ENCODE assay signal across 25 cellular contexts in genomic region chr16:87086575-87086974, GRCh38.
DNase-seq lines count a peak whose midpoint lies in the region; ATAC-seq and TF ChIP-seq lines count a peak whose summit lies in the region.
"Had no signal": no experiment of that assay in that cellular context is flagged by ENCODE, and none has a peak within 500 bp of the region (broad histone marks: within the 10 kb centered on the region; RNA-seq: fewer than 3 reads in every experiment).

No MANE protein-coding gene starts in this region.

- H3K56ac ChIP-seq in IMR-90 (ENCODE audit: extremely low read depth, insufficient read depth, low read length) = no peak overlapping the region

- H4K8ac ChIP-seq in IMR-90 (ENCODE audit: low read depth in 2 of 2, low read length in 2 of 2) = no peak overlapping the region

- ATAC-seq in IMR-90 (ENCODE audit: low read depth) (peak; percentile 35; the same call in 1 of the 2 replicates), heart right ventricle (no peak), HG03469 (IDR thresholded peaks at IDR 0.05; ENCODE audit: unreplicated experiment) (no peak)
- ATAC-seq: activated CD8-positive, alpha-beta T cell treated with anti-CD3 and anti-CD28 coated beads for 36 hours; left colon; natural killer cell; sciatic nerve had no signal

- H3K9me3 ChIP-seq in IMR-90 (ENCODE audit: control insufficient read depth, insufficient read depth, low read length) = peaks cover 17% of the 10 kb centered on the region
- peaks cover 0 to 35% (median 15%) of the 10 kb centered on the region in 11 donors for H3K9me3 ChIP-seq in heart right ventricle
- H3K9me3 ChIP-seq: testis had no signal

- no peak overlapping the region for H4K91ac ChIP-seq in IMR-90 (ENCODE audit: insufficient read depth, low read depth, low read length)

- no peak overlapping the region for H2AK5ac ChIP-seq in IMR-90 (ENCODE audit: low read depth, low read length)

- H3K9ac ChIP-seq in IMR-90 (ENCODE audit: low read depth, low read length) = no peak overlapping the region

- H3K36me3 ChIP-seq in IMR-90 (ENCODE audit: control insufficient read depth, insufficient read depth, low read length) (no peaks in the 10 kb centered on the region), brain microvascular endothelial cell (replicated peaks) (no peaks in the 10 kb centered on the region), heart right ventricle (no peaks in the 10 kb centered on the region)
- H3K36me3 ChIP-seq: ascending aorta had no signal

- TF ChIP-seq RAD21 in IMR-90 (IDR thresholded peaks at IDR 0.05; ENCODE audit: low read length) = no peak

- no peak overlapping the region for H2BK15ac ChIP-seq in IMR-90 (ENCODE audit: low read depth, low read length)

- H4K20me1 ChIP-seq in IMR-90 (ENCODE audit: insufficient read depth, low read length) = no peaks in the 10 kb centered on the region

- no peaks in the 10 kb centered on the region for H3K79me1 ChIP-seq in IMR-90 (ENCODE audit: low read depth in 1 of 2, low read length in 2 of 2)

- POLR2A ChIA-PET in IMR-90 (lab: Charles Lee; ENCODE audit: unreplicated experiment) = no interaction called here

- peak; percentile 51 for DNase-seq in AG10803 (ENCODE audit: low read depth)
- DNase-seq in IMR-90 = peak; percentile 54
- peak; percentile 56 for DNase-seq in brain microvascular endothelial cell
- DNase-seq in iPS DF 19.7 (ENCODE audit: low read depth, low spot score) = peak; percentile 50
- DNase-seq in heart right ventricle = no peak
- DNase-seq in activated effector memory CD4-positive, alpha-beta T cell treated with Interleukin-2 at 50 U/mL for 16 hours = no peak
- DNase-seq in posterior cingulate gyrus = no peak
- DNase-seq: activated CD8-positive, alpha-beta T cell treated with anti-CD3 and anti-CD28 coated beads for 36 hours; activated naive CD4-positive, alpha-beta T cell treated with Interleukin-2 at 50 U/mL for 16 hours; activated T-cell treated with anti-CD3 and anti-CD28 coated beads, Interleukin-2, amount 50 U/mL, for 1 hour; cortex of kidney; foreskin melanocyte; GF-D8; Kasumi-1; left colon; natural killer cell; NCI-H1092; NCI-H2029 treated with DMSO at 0.1 percent for 48 hours; NCI-H510A treated with DMSO at 0.1 percent for 48 hours; NK-92 treated with Interleukin-12 subunit alpha and Interleukin-12 subunit beta, amount 100 ng/mL, for 24 hours; testis had no signal

- H3K23ac ChIP-seq in IMR-90 (ENCODE audit: low read depth, low read length) = no peak overlapping the region

- CTCF ChIA-PET in IMR-90 (lab: Yijun Ruan, JAX) = no interaction called here

- in situ Hi-C loops in IMR-90 (cut with MboI; ENCODE audit: low sequenced_read_pairs) = no loop called here
- in situ Hi-C loops in brain microvascular endothelial cell (cut with HindIII; ENCODE audit: low pct_ligation_motif_present, low sequenced_read_pairs) = no loop called here

- H3K27ac ChIP-seq in IMR-90 (ENCODE audit: insufficient read depth, low read length) (no peak overlapping the region), brain microvascular endothelial cell (peak overlapping the region; percentile 52), heart right ventricle (no peak overlapping the region)
- H3K27ac ChIP-seq: ascending aorta, SK-N-MC, testis had no signal

- intact Hi-C loops in IMR-90 (cut with micrococcal nuclease) (no loop called here), heart right ventricle (cut with DNase I) (no loop called here), posterior cingulate gyrus (cut with DNase I) (no loop called here)

- H3K27me3 ChIP-seq in IMR-90 (ENCODE audit: control insufficient read depth, insufficient read depth, low read length) (peaks cover 20% of the 10 kb centered on the region), brain microvascular endothelial cell (replicated peaks) (no peaks in the 10 kb centered on the region), heart right ventricle (peaks cover 0 to 5% (median 0%) of the 10 kb centered on the region in 7 donors)
- H3K27me3 ChIP-seq: ascending aorta, testis had no signal

- no peak overlapping the region for H3K18ac ChIP-seq in IMR-90 (ENCODE audit: low read depth, low read length)

- no peak overlapping the region for H2AK9ac ChIP-seq in IMR-90 (replicated peaks; ENCODE audit: low read depth, low read length, poor library complexity)

- no peak overlapping the region for H2BK5ac ChIP-seq in IMR-90 (ENCODE audit: low read depth, low read length, poor library complexity, severe bottlenecking)

- no peak for TF ChIP-seq POLR2A in IMR-90 (IDR thresholded peaks at IDR 0.05; ENCODE audit: low read depth, low read length)

- TF ChIP-seq CTCF in AG10803 (conservative IDR thresholded peaks at IDR 0.05; ENCODE audit: low read length) (no peak), IMR-90 (conservative IDR thresholded peaks at IDR 0.05; ENCODE audit: low read depth, low read length) (no peak), brain microvascular endothelial cell (IDR thresholded peaks at IDR 0.05; ENCODE audit: low read depth, low read length, missing control alignments) (no peak), heart right ventricle (IDR thresholded peaks at IDR 0.05) (no peak)

- H3K9me1 ChIP-seq in IMR-90 (ENCODE audit: insufficient read depth, low read length) = no peaks in the 10 kb centered on the region

- no peak overlapping the region for H3K14ac ChIP-seq in IMR-90 (replicated peaks; ENCODE audit: low read depth, low read length)

- no TSS peak for BruUV-seq in IMR-90 (replicated peaks; lab: Mats Ljungman, UMichigan)

- H2BK20ac ChIP-seq in IMR-90 (ENCODE audit: low read depth, low read length) = no peak overlapping the region

- H2AFZ ChIP-seq in IMR-90 (replicated peaks; ENCODE audit: low read length, poor library complexity) = no peak overlapping the region

- H3K4me3 ChIP-seq in AG10803 (ENCODE audit: low read length) = no peak overlapping the region
- no peak overlapping the region for H3K4me3 ChIP-seq in IMR-90 (ENCODE audit: insufficient read depth, low read depth, low read length)
- H3K4me3 ChIP-seq in brain microvascular endothelial cell (ENCODE audit: low read depth, low read length) = no peak overlapping the region
- no peak overlapping the region for H3K4me3 ChIP-seq in heart right ventricle
- H3K4me3 ChIP-seq: ascending aorta, SK-N-MC, testis had no signal

- H2BK120ac ChIP-seq in IMR-90 (ENCODE audit: low read depth, low read length) = no peak overlapping the region

- no peaks in the 10 kb centered on the region for H3K4me1 ChIP-seq in IMR-90 (ENCODE audit: control insufficient read depth, insufficient read depth, low read length)
- H3K4me1 ChIP-seq in heart right ventricle = no peaks in the 10 kb centered on the region
- H3K4me1 ChIP-seq: ascending aorta, testis had no signal

- no peak overlapping the region for H3K4ac ChIP-seq in IMR-90 (ENCODE audit: low read depth, low read length)

- H4K5ac ChIP-seq in IMR-90 (ENCODE audit: low read depth, low read length) = no peak overlapping the region

- no peak overlapping the region for H3K4me2 ChIP-seq in IMR-90 (ENCODE audit: low read depth, low read length)

- dilution Hi-C loops in IMR-90 (cut with HindIII; ENCODE audit: low sequenced_read_pairs, unreplicated experiment) = no loop called here

TF ChIP-seq in IMR-90, 13 proteins besides CTCF, POLR2A, EP300 and RAD21:
- TF ChIP-seq NFE2L2 (IDR thresholded peaks at IDR 0.05; ENCODE audit: low read depth, low read length) (peak; percentile 57; the same call in 1 of the 2 replicates), MXI1 (IDR thresholded peaks at IDR 0.05; ENCODE audit: borderline replicate concordance, low read depth, low read length) (no peak), MAZ (IDR thresholded peaks at IDR 0.05; ENCODE audit: borderline replicate concordance, low read depth, low read length) (no peak), RFX5 (IDR thresholded peaks at IDR 0.05; ENCODE audit: low read depth, low read length) (no peak), MAFK (IDR thresholded peaks at IDR 0.05; ENCODE audit: low read depth, low read length) (0 out of 2 replicates have a peak, but pooled peaks have one; percentile 1)

Comparison
In these comparisons a context has a peak if more than half of its experiments do, and no peak if none do; other contexts are left out.
1. DNase-seq: peak in AG10803 (single experiment), IMR-90 (single experiment), brain microvascular endothelial cell (single experiment) and iPS DF 19.7 (single experiment); none in heart right ventricle (0 of 2), activated effector memory CD4-positive, alpha-beta T cell treated with Interleukin-2 at 50 U/mL for 16 hours (single experiment) and posterior cingulate gyrus (0 of 10).